12 cellular contexts compared by ENCODE assay signal in the genomic region with DNA sequence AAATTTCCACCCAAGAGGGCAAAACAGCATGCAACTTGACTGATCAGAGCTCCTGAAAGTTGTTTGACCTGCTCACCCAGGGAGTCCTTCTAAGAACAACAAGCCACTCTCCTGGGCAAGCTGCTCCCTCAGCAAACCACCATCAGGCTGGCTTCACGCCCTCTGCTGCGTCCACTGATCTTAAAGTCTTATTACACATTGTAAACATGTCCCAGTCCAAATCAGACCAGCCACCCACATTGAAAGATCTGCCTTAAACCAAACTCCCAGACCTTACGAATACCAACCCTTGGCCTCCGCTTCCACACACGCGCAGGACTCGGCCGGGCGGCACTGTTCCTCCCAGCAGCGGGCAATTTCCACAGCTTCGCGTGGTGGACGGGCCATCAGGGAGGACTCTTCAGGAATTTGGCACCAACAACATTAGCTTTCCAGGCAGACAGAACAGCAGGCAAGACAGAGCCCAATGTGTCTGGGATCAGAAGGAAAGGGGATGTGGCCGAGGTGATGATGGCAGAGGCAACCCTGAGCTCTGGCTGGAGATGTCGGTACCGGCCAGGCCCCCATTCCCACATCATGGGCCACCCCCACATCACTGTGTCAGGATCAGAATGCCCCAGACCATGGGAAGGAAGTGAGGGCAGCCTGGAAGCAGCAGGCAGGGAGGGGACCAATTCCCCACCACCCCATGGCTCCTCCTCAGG. TPM values are rescaled to one million over a fixed set of nuclear protein-coding genes. Genes with fewer than 3 reads are reported as not detected.
A peak's percentile ranks its signal among the peaks of the same experiment; 100 is the strongest.
DNase-seq lines count a peak whose midpoint lies in the region; ATAC-seq and TF ChIP-seq lines count a peak whose summit lies in the region.
"Had no signal": no experiment of that assay in that cellular context is flagged by ENCODE, and none has a peak within 500 bp of the region (broad histone marks: within the 10 kb centered on the region; RNA-seq: fewer than 3 reads in every experiment).

No MANE protein-coding gene starts in this region.

- peak overlapping the region; percentile 92 to 97 (median 93) for H3K27ac Mint-ChIP-seq in CD4-positive, CD25-positive, alpha-beta regulatory T cell
- peak overlapping the region; percentile 88 to 92 for H3K27ac Mint-ChIP-seq in effector memory CD8-positive, alpha-beta T cell
- peak overlapping the region; percentile 71 for H3K27ac Mint-ChIP-seq in progenitor cell of endocrine pancreas

- H3K4me3 Mint-ChIP-seq in CD4-positive, CD25-positive, alpha-beta regulatory T cell: peak overlapping the region in 3 of 4 donors; percentile 39 to 82 (median 41)
- H3K4me3 Mint-ChIP-seq in effector memory CD8-positive, alpha-beta T cell: peak overlapping the region; percentile 33 to 55
- H3K4me3 Mint-ChIP-seq in progenitor cell of endocrine pancreas (ENCODE audit: low read depth): no peak overlapping the region

- TF ChIP-seq RAD21 in Ishikawa (IDR thresholded peaks at IDR 0.05; ENCODE audit: low read depth): no peak

- ATAC-seq in CD4-positive, CD25-positive, alpha-beta regulatory T cell (ENCODE audit: low read depth in 2 of 2): no peak
- no peak for ATAC-seq in effector memory CD8-positive, alpha-beta T cell (replicated peaks)
- ATAC-seq in GM21825 (IDR thresholded peaks at IDR 0.05; ENCODE audit: unreplicated experiment): no peak
- ATAC-seq in HG03571 (IDR thresholded peaks at IDR 0.05; ENCODE audit: unreplicated experiment): no peak

- H3K4me3 ChIP-seq in CD4-positive, CD25-positive, alpha-beta regulatory T cell (ENCODE audit: low read depth, low read length): no peak overlapping the region
- H3K4me3 ChIP-seq: GM23248 had no signal

- no peaks in the 10 kb centered on the region for H3K27me3 Mint-ChIP-seq in CD4-positive, CD25-positive, alpha-beta regulatory T cell
- H3K27me3 Mint-ChIP-seq in effector memory CD8-positive, alpha-beta T cell: no peaks in the 10 kb centered on the region
- H3K27me3 Mint-ChIP-seq in progenitor cell of endocrine pancreas: no peaks in the 10 kb centered on the region

- no peaks in the 10 kb centered on the region for H3K9me3 ChIP-seq in CD4-positive, CD25-positive, alpha-beta regulatory T cell (ENCODE audit: control insufficient read depth in 2 of 2, low read length in 2 of 2)

- H3K27ac ChIP-seq in CD4-positive, CD25-positive, alpha-beta regulatory T cell (ENCODE audit: insufficient read depth, low read length, poor library complexity, severe bottlenecking): peak overlapping the region; percentile 43
- H3K27ac ChIP-seq: GM23248 had no signal

- peaks cover 11 to 97% (median 63%) of the 10 kb centered on the region in 4 donors for H3K4me1 Mint-ChIP-seq in CD4-positive, CD25-positive, alpha-beta regulatory T cell
- H3K4me1 Mint-ChIP-seq in effector memory CD8-positive, alpha-beta T cell (ENCODE audit: low read depth in 2 of 2): peaks cover 73 to 76% of the 10 kb centered on the region in 2 donors
- H3K4me1 Mint-ChIP-seq in progenitor cell of endocrine pancreas (ENCODE audit: low read depth): peaks cover 18% of the 10 kb centered on the region

- H3K9me3 Mint-ChIP-seq in CD4-positive, CD25-positive, alpha-beta regulatory T cell: no peaks in the 10 kb centered on the region
- H3K9me3 Mint-ChIP-seq in effector memory CD8-positive, alpha-beta T cell: no peaks in the 10 kb centered on the region
- H3K9me3 Mint-ChIP-seq in progenitor cell of endocrine pancreas (ENCODE audit: low read depth): no peaks in the 10 kb centered on the region

- no peak for TF ChIP-seq EP300 in Ishikawa (IDR thresholded peaks at IDR 0.05; ENCODE audit: borderline replicate concordance)

- H3K36me3 Mint-ChIP-seq in CD4-positive, CD25-positive, alpha-beta regulatory T cell: peaks cover 26% of the 10 kb centered on the region
- peaks cover 42% of the 10 kb centered on the region for H3K36me3 Mint-ChIP-seq in effector memory CD8-positive, alpha-beta T cell (ENCODE audit: insufficient read depth)
- H3K36me3 Mint-ChIP-seq in progenitor cell of endocrine pancreas (ENCODE audit: insufficient read depth): peaks cover 1% of the 10 kb centered on the region

- peaks cover 95% of the 10 kb centered on the region for H3K4me1 ChIP-seq in CD4-positive, CD25-positive, alpha-beta regulatory T cell (ENCODE audit: control insufficient read depth, insufficient read depth, low read length, poor library complexity, severe bottlenecking)

- no peaks in the 10 kb centered on the region for H3K27me3 ChIP-seq in CD4-positive, CD25-positive, alpha-beta regulatory T cell (ENCODE audit: control insufficient read depth, insufficient read depth, low read length)

- TF ChIP-seq CTCF in progenitor cell of endocrine pancreas (IDR thresholded peaks at IDR 0.05; ENCODE audit: unreplicated experiment): no peak

- no peak for DNase-seq in CD4-positive, CD25-positive, alpha-beta regulatory T cell
- DNase-seq in effector memory CD8-positive, alpha-beta T cell: no peak
- DNase-seq in progenitor cell of endocrine pancreas (ENCODE audit: low spot score, unreplicated experiment) (no peak), GM19238 (ENCODE audit: insufficient read length, low spot score) (no peak), C1 segment of cervical spinal cord (lab: John Stamatoyannopoulos, UW) (no peak)
- DNase-seq: activated CD4-positive, CD25-positive, alpha-beta regulatory T cell; KG1; NCI-H446 had no signal

- H3K36me3 ChIP-seq in CD4-positive, CD25-positive, alpha-beta regulatory T cell (ENCODE audit: control insufficient read depth, insufficient read depth, low read length): peaks cover 21% of the 10 kb centered on the region

TF ChIP-seq in Ishikawa, 13 proteins besides CTCF, POLR2A, EP300 and RAD21:
- TF ChIP-seq, protein P1, sequence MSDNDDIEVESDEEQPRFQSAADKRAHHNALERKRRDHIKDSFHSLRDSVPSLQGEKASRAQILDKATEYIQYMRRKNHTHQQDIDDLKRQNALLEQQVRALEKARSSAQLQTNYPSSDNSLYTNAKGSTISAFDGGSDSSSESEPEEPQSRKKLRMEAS (IDR thresholded peaks at IDR 0.05): 0 out of 2 replicates have a peak, but pooled peaks have one; percentile 5
- TF ChIP-seq TCF12 (IDR thresholded peaks at IDR 0.05; ENCODE audit: low read depth): no peak

RNA-seq across cellular contexts. Expression of gene SEMA4D, which starts 56.8 kb away (rescaled TPM):
- total RNA-seq in CD4-positive, CD25-positive, alpha-beta regulatory T cell: 480 TPM
- 100 to 1,000 TPM in 1 of 4 donors, 10 to 100 TPM in 3; 67.5 to 108 (median 90.2) TPM for polyA plus RNA-seq in CD4-positive, CD25-positive, alpha-beta regulatory T cell
- 63.1 and 65.3 TPM in 2 replicates for total RNA-seq in progenitor cell of endocrine pancreas
